In genomic region chr1:38820860-38821259, GRCh38 we compare ENCODE assay signal across 2 cellular contexts.
TF ChIP-seq lines count a peak whose summit lies in the region.

No MANE protein-coding gene starts in this region.

TF ChIP-seq in HepG2, 621 proteins besides CTCF, POLR2A, EP300 and RAD21:
- TF ChIP-seq ZNF691 (CRISPR knock-in tag; IDR thresholded peaks at IDR 0.05; ENCODE audit: borderline replicate concordance, low read depth) (no peak), CREB1 (IDR thresholded peaks at IDR 0.05) (0 out of 2 replicates have a peak, but pooled peaks have one; percentile 4), CREB1 (CRISPR knock-in tag; IDR thresholded peaks at IDR 0.05) (no peak)

TF ChIP-seq in H1, 55 proteins besides CTCF, POLR2A, EP300 and RAD21:
- TF ChIP-seq YY1 (IDR thresholded peaks at IDR 0.05; ENCODE audit: low read depth, low read length) = no peak
- no peak for TF ChIP-seq BRCA1 (IDR thresholded peaks at IDR 0.05; ENCODE audit: low read depth, low read length)
- TF ChIP-seq NRF1 (IDR thresholded peaks at IDR 0.05; ENCODE audit: low read depth, low read length) = no peak
- no peak for TF ChIP-seq SIN3A (conservative IDR thresholded peaks at IDR 0.05 in 1 of 2, IDR thresholded peaks at IDR 0.05 in 1 of 2; ENCODE audit: low read depth in 1 of 2, low read length in 2 of 2)
- TF ChIP-seq TBP (IDR thresholded peaks at IDR 0.05; ENCODE audit: low read depth, low read length) = no peak
- no peak for TF ChIP-seq TAF7 (optimal IDR thresholded peaks at IDR 0.05; ENCODE audit: borderline replicate concordance, low read depth, low read length)
- TF ChIP-seq EZH2 (IDR thresholded peaks at IDR 0.05; ENCODE audit: low read depth, low read length, severe bottlenecking) = no peak
- TF ChIP-seq ATF2 (IDR thresholded peaks at IDR 0.05; ENCODE audit: low read length) = no peak
